ENCODE assay signal across 16 cellular contexts in genomic region chr16:85696761-85697160, GRCh38. TPM values are rescaled to one million over a fixed set of nuclear protein-coding genes. Genes with fewer than 3 reads are reported as not detected.
"Had no signal": no experiment of that assay in that cellular context is flagged by ENCODE, and none has a peak within 500 bp of the region (broad histone marks: within the 10 kb centered on the region; RNA-seq: fewer than 3 reads in every experiment).

No MANE protein-coding gene starts in this region.

- H3K27me3 ChIP-seq: vagina had no signal

- H3K9me3 ChIP-seq: prostate gland, vagina had no signal

- H3K4me3 ChIP-seq: dorsolateral prefrontal cortex, prostate gland, vagina had no signal

- H3K9me3 Mint-ChIP-seq: activated naive CD8-positive, alpha-beta T cell treated with anti-CD3 and anti-CD28 coated beads for 36 hours; activated T-helper 1 cell treated with anti-CD3 and anti-CD28 coated beads, Interleukin-12 subunit alpha, Interleukin-12 subunit beta, Interleukin-2, Interleukin-4 antibody, amounts not matched to agents 30 ng/mL and 10 ng/mL and 1 ng/mL, durations not matched to agents 14 hours and 24 hours and 36 hours had no signal

- H3K27ac Mint-ChIP-seq: activated naive CD8-positive, alpha-beta T cell treated with anti-CD3 and anti-CD28 coated beads for 36 hours; activated T-helper 1 cell treated with anti-CD3 and anti-CD28 coated beads, Interleukin-12 subunit alpha, Interleukin-12 subunit beta, Interleukin-2, Interleukin-4 antibody, amounts not matched to agents 30 ng/mL and 10 ng/mL and 1 ng/mL, durations not matched to agents 14 hours and 24 hours and 36 hours had no signal

- ATAC-seq: left ventricle myocardium superior; right cardiac atrium; stimulated activated naive CD8-positive, alpha-beta T cell treated with anti-CD3 and anti-CD28 coated beads, Interleukin-15, Interleukin-2, amounts not matched to agents 100 U/mL and 50 U/mL, for 24 hours had no signal

- H3K36me3 Mint-ChIP-seq: activated naive CD8-positive, alpha-beta T cell treated with anti-CD3 and anti-CD28 coated beads for 36 hours had no signal

- H3K36me3 ChIP-seq: prostate gland, vagina, WERI-Rb-1 had no signal

- H3K4me1 Mint-ChIP-seq: activated naive CD8-positive, alpha-beta T cell treated with anti-CD3 and anti-CD28 coated beads for 36 hours had no signal

- H3K27ac ChIP-seq: prostate gland, vagina, WERI-Rb-1 had no signal

- DNase-seq: activated CD4-positive, alpha-beta T cell treated with anti-CD3 and anti-CD28 coated beads for 1 hour; activated CD4-positive, alpha-beta T cell treated with anti-CD3 and anti-CD28 coated beads, Interleukin-2, amount 50 U/mL, for 48 hours; activated naive CD8-positive, alpha-beta T cell treated with anti-CD3 and anti-CD28 coated beads for 36 hours; activated T-cell treated with anti-CD3 and anti-CD28 coated beads for 4 hours; amniotic stem cell; kidney glomerular epithelial cell; left ventricle myocardium superior; stimulated activated naive CD8-positive, alpha-beta T cell treated with anti-CD3 and anti-CD28 coated beads, Interleukin-15, Interleukin-2, amounts not matched to agents 100 U/mL and 50 U/mL, for 24 hours; trophoblast cell; WERI-Rb-1 had no signal

- H3K4me1 ChIP-seq: prostate gland, vagina had no signal

- H3K4me3 Mint-ChIP-seq: activated naive CD8-positive, alpha-beta T cell treated with anti-CD3 and anti-CD28 coated beads for 36 hours; activated T-helper 1 cell treated with anti-CD3 and anti-CD28 coated beads, Interleukin-12 subunit alpha, Interleukin-12 subunit beta, Interleukin-2, Interleukin-4 antibody, amounts not matched to agents 30 ng/mL and 10 ng/mL and 1 ng/mL, durations not matched to agents 14 hours and 24 hours and 36 hours had no signal

RNA-seq across cellular contexts. Expression of gene C16orf74, which starts 54.1 kb away (rescaled TPM):
- total RNA-seq: activated T-helper 1 cell treated with anti-CD3 and anti-CD28 coated beads, Interleukin-12 subunit alpha, Interleukin-12 subunit beta, Interleukin-2, Interleukin-4 antibody, amounts not matched to agents 30 ng/mL and 10 ng/mL and 1 ng/mL, durations not matched to agents 14 hours and 24 hours and 36 hours had no signal
- polyA plus RNA-seq: neural cell had no signal
